In genomic region chr10:30765611-30766010, GRCh38 we compare ENCODE assay signal across 16 cellular contexts.
"Had no signal": no experiment of that assay in that cellular context is flagged by ENCODE, and none has a peak within 500 bp of the region (broad histone marks: within the 10 kb centered on the region; RNA-seq: fewer than 3 reads in every experiment).

No MANE protein-coding gene starts in this region.

- H3K27me3 ChIP-seq: ascending aorta, dorsolateral prefrontal cortex, tibial artery had no signal

- H3K4me3 ChIP-seq: ascending aorta, dorsolateral prefrontal cortex, psoas muscle, tibial artery had no signal

- DNase-seq: activated CD4-positive, alpha-beta memory T cell treated with anti-CD3 and anti-CD28 coated beads for 36 hours; activated CD4-positive, alpha-beta T cell treated with anti-CD3 and anti-CD28 coated beads for 36 hours; activated CD8-positive, alpha-beta memory T cell treated with anti-CD3 and anti-CD28 coated beads, Interleukin-2, amount 10 ng/mL, durations not matched to agents 7 days and 5 days; activated naive CD4-positive, alpha-beta T cell treated with anti-CD3 and anti-CD28 coated beads for 36 hours; activated naive CD8-positive, alpha-beta T cell treated with anti-CD3 and anti-CD28 coated beads, Interleukin-2, amount 50 U/mL, for 24 hours; activated T-cell treated with anti-CD3 and anti-CD28 coated beads, Interleukin-2, amount 50 U/mL, for 1 hour; dorsolateral prefrontal cortex; erythroblast; left ventricle myocardium superior; natural killer cell; psoas muscle; stimulated activated CD4-positive, alpha-beta T cell treated with anti-CD3 and anti-CD28 coated beads, Interleukin-12 subunit alpha, Interleukin-12 subunit beta, amount 100 ng/mL, for 4 hours; stimulated activated CD4-positive, alpha-beta T cell treated with anti-CD3 and anti-CD28 coated beads, Interleukin-2, amount 100 ng/mL, for 24 hours; T-helper 17 cell; tibial artery had no signal

- H3K27ac ChIP-seq: ascending aorta, dorsolateral prefrontal cortex, psoas muscle, tibial artery had no signal

- H3K36me3 ChIP-seq: ascending aorta had no signal

- H3K4me1 ChIP-seq: ascending aorta, psoas muscle, tibial artery had no signal
